8 cellular contexts compared by ENCODE assay signal in the genomic region with DNA sequence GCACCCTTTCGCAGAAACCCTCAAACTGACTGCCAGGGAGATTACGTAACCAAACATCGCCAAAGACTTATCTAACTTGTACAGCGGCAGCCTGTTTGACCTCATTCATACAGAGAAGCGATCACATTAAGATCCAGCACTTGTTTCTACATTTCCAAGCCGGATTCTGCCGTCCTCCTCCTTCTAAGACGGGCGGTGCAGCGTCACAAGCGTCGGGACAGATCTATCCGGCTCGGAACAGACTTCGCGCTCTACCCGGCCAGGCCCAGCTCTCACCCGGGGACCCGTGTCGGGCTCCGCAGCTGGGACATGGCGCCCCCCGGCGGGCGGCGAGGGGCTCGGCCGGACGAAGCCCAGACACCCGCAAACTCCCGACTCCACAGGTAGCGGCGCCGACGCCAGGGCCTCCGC. TPM values are rescaled to one million over a fixed set of nuclear protein-coding genes. Genes with fewer than 3 reads are reported as not detected.
DNase-seq lines count a peak whose midpoint lies in the region; ATAC-seq and TF ChIP-seq lines count a peak whose summit lies in the region.

No MANE protein-coding gene starts in this region.

- DNase-seq in DND-41, result peak; percentile 84
- DNase-seq in Jurkat, Clone E6-1 (ENCODE audit: low read depth, low spot score), result peak; percentile 97
- DNase-seq in RWPE2 (ENCODE audit: low spot score), result peak; percentile 79
- peak; percentile 79 for DNase-seq in activated gamma-delta T cell treated with Interleukin-2 at 50 U/mL for 16 hours
- DNase-seq in foreskin keratinocyte, result peak; percentile 51 to 76
- DNase-seq in neural progenitor cell (ENCODE audit: low spot score), result peak; percentile 94

- H3K36me3 Mint-ChIP-seq in neural progenitor cell, result peaks cover 6% of the 10 kb centered on the region

- peaks cover 35% of the 10 kb centered on the region for H3F3A ChIP-seq in neural progenitor cell (ENCODE audit: low read depth)

- H2AFZ ChIP-seq in DND-41 (ENCODE audit: low read depth, low read length), result peak overlapping the region; percentile 29
- H2AFZ ChIP-seq in neural progenitor cell (replicated peaks), result peak overlapping the region; percentile 4

- H3K4me1 Mint-ChIP-seq in neural progenitor cell, result peaks cover 21% of the 10 kb centered on the region

- peak overlapping the region; percentile 73 for H3K4me2 ChIP-seq in DND-41 (ENCODE audit: insufficient read depth, low read length)
- H3K4me2 ChIP-seq in neural progenitor cell, result peak overlapping the region; percentile 86

- H3K9me3 ChIP-seq in DND-41 (ENCODE audit: insufficient read depth, low read length, severe bottlenecking) (no peaks in the 10 kb centered on the region), RWPE2 (ENCODE audit: severe bottlenecking) (no peaks in the 10 kb centered on the region), neural progenitor cell (ENCODE audit: low read depth) (no peaks in the 10 kb centered on the region), stomach smooth muscle (ENCODE audit: control insufficient read depth in 2 of 2, low read length in 2 of 2) (no peaks in the 10 kb centered on the region)

- no peaks in the 10 kb centered on the region for H3K9me3 Mint-ChIP-seq in neural progenitor cell

- H3K27me3 ChIP-seq in DND-41 (ENCODE audit: insufficient read depth, low read length, poor library complexity) (no peaks in the 10 kb centered on the region), RWPE2 (ENCODE audit: insufficient read depth, poor library complexity, severe bottlenecking) (no peaks in the 10 kb centered on the region), foreskin keratinocyte (no peaks in the 10 kb centered on the region), neural progenitor cell (no peaks in the 10 kb centered on the region), stomach smooth muscle (ENCODE audit: control insufficient read depth in 1 of 2, insufficient read depth in 2 of 2, low read length in 2 of 2) (no peaks in the 10 kb centered on the region)

- H3K27ac Mint-ChIP-seq in neural progenitor cell, result peak overlapping the region; percentile 99

- H3K27ac ChIP-seq in DND-41 (ENCODE audit: low read length) (peak overlapping the region; percentile 91), RWPE2 (ENCODE audit: poor library complexity, severe bottlenecking) (peak overlapping the region; percentile 87), foreskin keratinocyte (peak overlapping the region; percentile 68), neural progenitor cell (peak overlapping the region; percentile 97), stomach smooth muscle (ENCODE audit: low read length) (peak overlapping the region; percentile 94)

- H3K36me3 ChIP-seq in DND-41 (ENCODE audit: insufficient read depth, low read length), result peaks cover 17% of the 10 kb centered on the region
- peaks cover 11% of the 10 kb centered on the region for H3K36me3 ChIP-seq in RWPE2 (ENCODE audit: low read depth)
- H3K36me3 ChIP-seq in neural progenitor cell, result peaks cover 7% of the 10 kb centered on the region
- no peaks in the 10 kb centered on the region for H3K36me3 ChIP-seq in stomach smooth muscle (ENCODE audit: control insufficient read depth in 2 of 2, insufficient read depth in 2 of 2, low read length in 2 of 2)

- H3K9ac ChIP-seq in DND-41 (ENCODE audit: low read depth, low read length), result peak overlapping the region; percentile 69
- peak overlapping the region; percentile 92 for H3K9ac ChIP-seq in neural progenitor cell
- H3K9ac ChIP-seq in stomach smooth muscle (ENCODE audit: low read length in 2 of 2), result peak overlapping the region; percentile 78 to 90

- peak overlapping the region; percentile 99 for H3K4me3 Mint-ChIP-seq in neural progenitor cell

- peaks cover 48% of the 10 kb centered on the region for H4K20me1 ChIP-seq in DND-41 (ENCODE audit: insufficient read depth, low read length)
- H4K20me1 ChIP-seq in neural progenitor cell (ENCODE audit: low read depth), result peaks cover 51% of the 10 kb centered on the region

- H3K79me2 ChIP-seq in DND-41 (ENCODE audit: insufficient read depth, low read length), result peaks cover 61% of the 10 kb centered on the region
- H3K79me2 ChIP-seq in neural progenitor cell (ENCODE audit: low read depth), result peaks cover 61% of the 10 kb centered on the region

- H3K4me3 ChIP-seq in DND-41 (ENCODE audit: low read depth in 1 of 2, low read length in 2 of 2) (peak overlapping the region; percentile 43 to 68), RWPE2 (ENCODE audit: severe bottlenecking) (peak overlapping the region; percentile 90), neural progenitor cell (peak overlapping the region; percentile 81), stomach smooth muscle (ENCODE audit: low read length in 2 of 2) (peak overlapping the region; percentile 82 to 83)
- H3K4me3 ChIP-seq in Jurkat, Clone E6-1 (ENCODE audit: low read length), result peak overlapping the region; percentile 91

- no peaks in the 10 kb centered on the region for H3K27me3 Mint-ChIP-seq in neural progenitor cell (ENCODE audit: insufficient read depth, low read depth)

- H3K4me1 ChIP-seq in DND-41 (ENCODE audit: insufficient read depth, low read length) (peaks cover 34% of the 10 kb centered on the region), RWPE2 (ENCODE audit: insufficient read depth, poor library complexity, severe bottlenecking) (peaks cover 14% of the 10 kb centered on the region), foreskin keratinocyte (peaks cover 10% of the 10 kb centered on the region), neural progenitor cell (peaks cover 17% of the 10 kb centered on the region), stomach smooth muscle (ENCODE audit: control insufficient read depth, insufficient read depth, low read length) (peaks cover 9% of the 10 kb centered on the region)

- TF ChIP-seq CTCF in DND-41 (IDR thresholded peaks at IDR 0.05; ENCODE audit: borderline replicate concordance, extremely low read depth, low read length, poor library complexity, severe bottlenecking) (peak; percentile 87), RWPE2 (IDR thresholded peaks at IDR 0.05; ENCODE audit: poor library complexity, severe bottlenecking) (peak; percentile 96), foreskin keratinocyte (conservative IDR thresholded peaks at IDR 0.05) (peak; percentile 97), neural progenitor cell (IDR thresholded peaks at IDR 0.05) (peak; percentile 79)

- ATAC-seq in DND-41 (ENCODE audit: insufficient read depth, low read depth) (peak; percentile 67), GM21737 (IDR thresholded peaks at IDR 0.05; ENCODE audit: unreplicated experiment) (peak; percentile 65), RWPE2 (ENCODE audit: low read depth) (peak; percentile 60), foreskin keratinocyte (peak; percentile 79)

RNA-seq across cellular contexts. Expression of a gene that starts 0.4 kb away (rescaled TPM):
- 360 TPM for polyA plus RNA-seq in Jurkat, Clone E6-1 (2012; ENCODE audit: insufficient read depth, insufficient read length)
- total RNA-seq in foreskin keratinocyte, result 162 and 180 TPM in 2 replicates
- 187 and 217 TPM in 2 replicates for polyA plus RNA-seq in foreskin keratinocyte
- 439 and 462 TPM in 2 replicates for total RNA-seq in neural progenitor cell (ENCODE audit: low replicate concordance)

RNA-seq across cellular contexts. Expression of a gene that starts 37.8 kb away (rescaled TPM):
- polyA plus RNA-seq in Jurkat, Clone E6-1 (2012; ENCODE audit: insufficient read depth, insufficient read length), result 14.1 TPM
- total RNA-seq in foreskin keratinocyte, result 16.9 and 17.8 TPM in 2 replicates
- 4.0 and 4.9 TPM in 2 replicates for polyA plus RNA-seq in foreskin keratinocyte
- 18.5 and 26.5 TPM in 2 replicates for total RNA-seq in neural progenitor cell (ENCODE audit: low replicate concordance)

RNA-seq across cellular contexts. Expression of a gene that starts 51.0 kb away (rescaled TPM):
- 2,912 TPM for polyA plus RNA-seq in Jurkat, Clone E6-1 (2012; ENCODE audit: insufficient read depth, insufficient read length)
- total RNA-seq in foreskin keratinocyte, result 4,179 and 4,396 TPM in 2 replicates
- 6,662 and 7,130 TPM in 2 replicates for polyA plus RNA-seq in foreskin keratinocyte
- 2,768 and 2,932 TPM in 2 replicates for total RNA-seq in neural progenitor cell (ENCODE audit: low replicate concordance)

Comparison
In these comparisons a context has a peak if more than half of its experiments do, and no peak if none do; other contexts are left out.
1. Peak in every context shown above with its lines: DNase-seq, ATAC-seq, H3K4me3 ChIP-seq and H3K27ac ChIP-seq.